ENCODE assay signal across 1 cellular context in genomic region chr15:29821416-29822099, GRCh38.
TF ChIP-seq lines count a peak whose summit lies in the region.

No MANE protein-coding gene starts in this region.

TF ChIP-seq in K562, 482 proteins besides CTCF, POLR2A, EP300 and RAD21 (continued from another document and continues in another):
- TF ChIP-seq, protein P1, sequence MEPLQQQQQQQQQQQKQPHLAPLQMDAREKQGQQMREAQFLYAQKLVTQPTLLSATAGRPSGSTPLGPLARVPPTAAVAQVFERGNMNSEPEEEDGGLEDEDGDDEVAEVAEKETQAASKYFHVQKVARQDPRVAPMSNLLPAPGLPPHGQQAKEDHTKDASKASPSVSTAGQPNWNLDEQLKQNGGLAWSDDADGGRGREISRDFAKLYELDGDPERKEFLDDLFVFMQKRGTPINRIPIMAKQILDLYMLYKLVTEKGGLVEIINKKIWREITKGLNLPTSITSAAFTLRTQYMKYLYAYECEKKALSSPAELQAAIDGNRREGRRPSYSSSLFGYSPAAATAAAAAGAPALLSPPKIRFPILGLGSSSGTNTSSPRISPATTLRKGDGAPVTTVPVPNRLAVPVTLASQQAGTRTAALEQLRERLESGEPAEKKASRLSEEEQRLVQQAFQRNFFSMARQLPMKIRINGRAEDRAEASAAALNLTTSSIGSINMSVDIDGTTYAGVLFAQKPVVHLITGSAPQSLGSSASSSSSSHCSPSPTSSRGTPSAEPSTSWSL (CRISPR knock-in tag; IDR thresholded peaks at IDR 0.05; ENCODE audit: borderline replicate concordance), result no peak
- no peak for TF ChIP-seq ATF1 (CRISPR knock-in tag; IDR thresholded peaks at IDR 0.05)
- peak; percentile 70 for TF ChIP-seq ATF1 (tag; IDR thresholded peaks at IDR 0.05)
- no peak for TF ChIP-seq ZNF507 (tag; conservative IDR thresholded peaks at IDR 0.05)
- TF ChIP-seq PHF20 (IDR thresholded peaks at IDR 0.05; ENCODE audit: partially characterized antibody), result no peak
- TF ChIP-seq RBM22 (IDR thresholded peaks at IDR 0.05; ENCODE audit: low read depth, low read length, poor library complexity, severe bottlenecking), result no peak
- no peak for TF ChIP-seq SRSF9 (IDR thresholded peaks at IDR 0.05; ENCODE audit: borderline replicate concordance, low read depth, low read length)
- TF ChIP-seq SP2 (IDR thresholded peaks at IDR 0.05; ENCODE audit: extremely low read depth, low read depth, low read length, poor library complexity, severe bottlenecking), result no peak
- TF ChIP-seq RHOXF2B (CRISPR knock-in tag; conservative IDR thresholded peaks at IDR 0.05), result no peak
- TF ChIP-seq ZNF57 (CRISPR knock-in tag; IDR thresholded peaks at IDR 0.05), result no peak
- no peak for TF ChIP-seq ZNF583 (CRISPR knock-in tag; IDR thresholded peaks at IDR 0.05)
- no peak for TF ChIP-seq TCF7L2 (IDR thresholded peaks at IDR 0.05; ENCODE audit: low read depth, low read length)
- TF ChIP-seq NR3C1 (CRISPR knock-in tag; IDR thresholded peaks at IDR 0.05), result no peak
- TF ChIP-seq NR4A1 (CRISPR knock-in tag; IDR thresholded peaks at IDR 0.05), result no peak
- no peak for TF ChIP-seq NR4A1 (tag; IDR thresholded peaks at IDR 0.05)
- no peak for TF ChIP-seq CUX1 (CRISPR knock-in tag; IDR thresholded peaks at IDR 0.05)
- no peak for TF ChIP-seq HDGF (IDR thresholded peaks at IDR 0.05)
- TF ChIP-seq U2AF2 (optimal IDR thresholded peaks at IDR 0.05; ENCODE audit: low read depth, low read length), result no peak
- TF ChIP-seq TEAD2 (tag; IDR thresholded peaks at IDR 0.05), result no peak
- TF ChIP-seq, protein P2, sequence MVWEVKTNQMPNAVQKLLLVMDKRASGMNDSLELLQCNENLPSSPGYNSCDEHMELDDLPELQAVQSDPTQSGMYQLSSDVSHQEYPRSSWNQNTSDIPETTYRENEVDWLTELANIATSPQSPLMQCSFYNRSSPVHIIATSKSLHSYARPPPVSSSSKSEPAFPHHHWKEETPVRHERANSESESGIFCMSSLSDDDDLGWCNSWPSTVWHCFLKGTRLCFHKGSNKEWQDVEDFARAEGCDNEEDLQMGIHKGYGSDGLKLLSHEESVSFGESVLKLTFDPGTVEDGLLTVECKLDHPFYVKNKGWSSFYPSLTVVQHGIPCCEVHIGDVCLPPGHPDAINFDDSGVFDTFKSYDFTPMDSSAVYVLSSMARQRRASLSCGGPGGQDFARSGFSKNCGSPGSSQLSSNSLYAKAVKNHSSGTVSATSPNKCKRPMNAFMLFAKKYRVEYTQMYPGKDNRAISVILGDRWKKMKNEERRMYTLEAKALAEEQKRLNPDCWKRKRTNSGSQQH (CRISPR knock-in tag; IDR thresholded peaks at IDR 0.05), result no peak
- TF ChIP-seq PTRF (tag; IDR thresholded peaks at IDR 0.05), result no peak
- no peak for TF ChIP-seq SRF (CRISPR knock-in tag; IDR thresholded peaks at IDR 0.05)
- no peak for TF ChIP-seq FOXJ2 (tag; IDR thresholded peaks at IDR 0.05)
- TF ChIP-seq HDAC6 (IDR thresholded peaks at IDR 0.05; ENCODE audit: low read depth, low read length), result no peak
- TF ChIP-seq FOXK2 (conservative IDR thresholded peaks at IDR 0.05 in 1 of 2, IDR thresholded peaks at IDR 0.05 in 1 of 2; ENCODE audit: low read depth in 2 of 2), result no peak
- TF ChIP-seq ZNF311 (CRISPR knock-in tag; IDR thresholded peaks at IDR 0.05), result no peak
- no peak for TF ChIP-seq STAT5B (CRISPR knock-in tag; IDR thresholded peaks at IDR 0.05)
- no peak for TF ChIP-seq RFX5 (IDR thresholded peaks at IDR 0.05; ENCODE audit: low read depth, low read length)
- no peak for TF ChIP-seq GTF2B (IDR thresholded peaks at IDR 0.05; ENCODE audit: extremely low read depth, insufficient read length)
- no peak for TF ChIP-seq NCOR1 (IDR thresholded peaks at IDR 0.05)
- no peak for TF ChIP-seq CBX3 (IDR thresholded peaks at IDR 0.05; ENCODE audit: borderline replicate concordance in 1 of 2, low read length in 2 of 2)
- TF ChIP-seq PTTG1 (tag; IDR thresholded peaks at IDR 0.05; ENCODE audit: low read depth), result no peak
- no peak for TF ChIP-seq BRCA1 (IDR thresholded peaks at IDR 0.05)
- no peak for TF ChIP-seq BRCA1 (CRISPR knock-in tag; IDR thresholded peaks at IDR 0.05)
- TF ChIP-seq FOXA3 (CRISPR knock-in tag; conservative IDR thresholded peaks at IDR 0.05 in 1 of 2, IDR thresholded peaks at IDR 0.05 in 1 of 2), result no peak
- no peak for TF ChIP-seq NFIC (IDR thresholded peaks at IDR 0.05)
- no peak for TF ChIP-seq CBFA2T2 (conservative IDR thresholded peaks at IDR 0.05)
- no peak for TF ChIP-seq HDAC2 (IDR thresholded peaks at IDR 0.05)
- no peak for TF ChIP-seq POLR2AphosphoS2 (IDR thresholded peaks at IDR 0.05; ENCODE audit: low read length)
- no peak for TF ChIP-seq ZNF830 (CRISPR knock-in tag; IDR thresholded peaks at IDR 0.05)
- no peak for TF ChIP-seq KDM4B (IDR thresholded peaks at IDR 0.05; ENCODE audit: borderline replicate concordance in 2 of 2, low read depth in 1 of 2)
- no peak for TF ChIP-seq HMG20B (CRISPR knock-in tag; IDR thresholded peaks at IDR 0.05)
- TF ChIP-seq, protein P3, sequence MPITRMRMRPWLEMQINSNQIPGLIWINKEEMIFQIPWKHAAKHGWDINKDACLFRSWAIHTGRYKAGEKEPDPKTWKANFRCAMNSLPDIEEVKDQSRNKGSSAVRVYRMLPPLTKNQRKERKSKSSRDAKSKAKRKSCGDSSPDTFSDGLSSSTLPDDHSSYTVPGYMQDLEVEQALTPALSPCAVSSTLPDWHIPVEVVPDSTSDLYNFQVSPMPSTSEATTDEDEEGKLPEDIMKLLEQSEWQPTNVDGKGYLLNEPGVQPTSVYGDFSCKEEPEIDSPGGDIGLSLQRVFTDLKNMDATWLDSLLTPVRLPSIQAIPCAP (CRISPR knock-in tag; IDR thresholded peaks at IDR 0.05; ENCODE audit: borderline replicate concordance), result no peak
- no peak for TF ChIP-seq ZNF12 (CRISPR knock-in tag; IDR thresholded peaks at IDR 0.05)
- TF ChIP-seq JUND (IDR thresholded peaks at IDR 0.05; ENCODE audit: borderline replicate concordance, low read depth, low read length), result peak; percentile 90
- peak; percentile 76; the same call in 1 of the 3 replicates for TF ChIP-seq JUND (tag; IDR thresholded peaks at IDR 0.05; ENCODE audit: borderline replicate concordance, low read depth, low read length)
- TF ChIP-seq ZNF511 (CRISPR knock-in tag; IDR thresholded peaks at IDR 0.05), result no peak
- no peak for TF ChIP-seq IRF9 (tag; IDR thresholded peaks at IDR 0.05)
- TF ChIP-seq PHTF2 (CRISPR knock-in tag; IDR thresholded peaks at IDR 0.05), result no peak
- no peak for TF ChIP-seq ZFPM2 (CRISPR knock-in tag; IDR thresholded peaks at IDR 0.05)
- TF ChIP-seq, protein P4, sequence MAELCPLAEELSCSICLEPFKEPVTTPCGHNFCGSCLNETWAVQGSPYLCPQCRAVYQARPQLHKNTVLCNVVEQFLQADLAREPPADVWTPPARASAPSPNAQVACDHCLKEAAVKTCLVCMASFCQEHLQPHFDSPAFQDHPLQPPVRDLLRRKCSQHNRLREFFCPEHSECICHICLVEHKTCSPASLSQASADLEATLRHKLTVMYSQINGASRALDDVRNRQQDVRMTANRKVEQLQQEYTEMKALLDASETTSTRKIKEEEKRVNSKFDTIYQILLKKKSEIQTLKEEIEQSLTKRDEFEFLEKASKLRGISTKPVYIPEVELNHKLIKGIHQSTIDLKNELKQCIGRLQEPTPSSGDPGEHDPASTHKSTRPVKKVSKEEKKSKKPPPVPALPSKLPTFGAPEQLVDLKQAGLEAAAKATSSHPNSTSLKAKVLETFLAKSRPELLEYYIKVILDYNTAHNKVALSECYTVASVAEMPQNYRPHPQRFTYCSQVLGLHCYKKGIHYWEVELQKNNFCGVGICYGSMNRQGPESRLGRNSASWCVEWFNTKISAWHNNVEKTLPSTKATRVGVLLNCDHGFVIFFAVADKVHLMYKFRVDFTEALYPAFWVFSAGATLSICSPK (IDR thresholded peaks at IDR 0.05; ENCODE audit: borderline replicate concordance), result no peak
- TF ChIP-seq, protein P5, sequence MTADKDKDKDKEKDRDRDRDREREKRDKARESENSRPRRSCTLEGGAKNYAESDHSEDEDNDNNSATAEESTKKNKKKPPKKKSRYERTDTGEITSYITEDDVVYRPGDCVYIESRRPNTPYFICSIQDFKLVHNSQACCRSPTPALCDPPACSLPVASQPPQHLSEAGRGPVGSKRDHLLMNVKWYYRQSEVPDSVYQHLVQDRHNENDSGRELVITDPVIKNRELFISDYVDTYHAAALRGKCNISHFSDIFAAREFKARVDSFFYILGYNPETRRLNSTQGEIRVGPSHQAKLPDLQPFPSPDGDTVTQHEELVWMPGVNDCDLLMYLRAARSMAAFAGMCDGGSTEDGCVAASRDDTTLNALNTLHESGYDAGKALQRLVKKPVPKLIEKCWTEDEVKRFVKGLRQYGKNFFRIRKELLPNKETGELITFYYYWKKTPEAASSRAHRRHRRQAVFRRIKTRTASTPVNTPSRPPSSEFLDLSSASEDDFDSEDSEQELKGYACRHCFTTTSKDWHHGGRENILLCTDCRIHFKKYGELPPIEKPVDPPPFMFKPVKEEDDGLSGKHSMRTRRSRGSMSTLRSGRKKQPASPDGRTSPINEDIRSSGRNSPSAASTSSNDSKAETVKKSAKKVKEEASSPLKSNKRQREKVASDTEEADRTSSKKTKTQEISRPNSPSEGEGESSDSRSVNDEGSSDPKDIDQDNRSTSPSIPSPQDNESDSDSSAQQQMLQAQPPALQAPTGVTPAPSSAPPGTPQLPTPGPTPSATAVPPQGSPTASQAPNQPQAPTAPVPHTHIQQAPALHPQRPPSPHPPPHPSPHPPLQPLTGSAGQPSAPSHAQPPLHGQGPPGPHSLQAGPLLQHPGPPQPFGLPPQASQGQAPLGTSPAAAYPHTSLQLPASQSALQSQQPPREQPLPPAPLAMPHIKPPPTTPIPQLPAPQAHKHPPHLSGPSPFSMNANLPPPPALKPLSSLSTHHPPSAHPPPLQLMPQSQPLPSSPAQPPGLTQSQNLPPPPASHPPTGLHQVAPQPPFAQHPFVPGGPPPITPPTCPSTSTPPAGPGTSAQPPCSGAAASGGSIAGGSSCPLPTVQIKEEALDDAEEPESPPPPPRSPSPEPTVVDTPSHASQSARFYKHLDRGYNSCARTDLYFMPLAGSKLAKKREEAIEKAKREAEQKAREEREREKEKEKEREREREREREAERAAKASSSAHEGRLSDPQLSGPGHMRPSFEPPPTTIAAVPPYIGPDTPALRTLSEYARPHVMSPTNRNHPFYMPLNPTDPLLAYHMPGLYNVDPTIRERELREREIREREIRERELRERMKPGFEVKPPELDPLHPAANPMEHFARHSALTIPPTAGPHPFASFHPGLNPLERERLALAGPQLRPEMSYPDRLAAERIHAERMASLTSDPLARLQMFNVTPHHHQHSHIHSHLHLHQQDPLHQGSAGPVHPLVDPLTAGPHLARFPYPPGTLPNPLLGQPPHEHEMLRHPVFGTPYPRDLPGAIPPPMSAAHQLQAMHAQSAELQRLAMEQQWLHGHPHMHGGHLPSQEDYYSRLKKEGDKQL (CRISPR knock-in tag; IDR thresholded peaks at IDR 0.05; ENCODE audit: borderline replicate concordance), result no peak
- TF ChIP-seq HMGN3 (IDR thresholded peaks at IDR 0.05; ENCODE audit: borderline replicate concordance, extremely low read depth, insufficient read length, low read depth, low read length), result peak; percentile 17
